In the genomic region with DNA sequence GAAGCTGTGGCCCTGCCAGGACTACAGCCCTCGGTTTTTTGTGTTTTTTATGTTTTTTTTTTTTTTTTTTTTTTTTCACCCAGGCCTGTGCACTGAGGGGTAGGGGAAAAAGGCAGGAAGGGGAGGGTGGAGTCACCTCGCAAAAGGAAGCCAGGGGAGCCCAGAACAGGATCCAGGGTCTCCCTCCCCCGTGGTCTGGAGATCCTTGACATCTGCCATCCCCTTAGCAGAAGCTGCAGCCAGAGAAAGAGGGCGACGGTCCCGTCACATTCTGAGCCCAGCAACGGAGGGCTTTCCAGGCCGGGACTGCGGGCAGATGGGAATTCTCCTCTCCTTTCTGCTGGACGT, we compare ENCODE assay signal across 9 cellular contexts. TPM values are rescaled to one million over a fixed set of nuclear protein-coding genes. Genes with fewer than 3 reads are reported as not detected.
DNase-seq lines count a peak whose midpoint lies in the region; ATAC-seq, FAIRE-seq and TF ChIP-seq lines count a peak whose summit lies in the region.
"Had no signal": no experiment of that assay in that cellular context is flagged by ENCODE, and none has a peak within 500 bp of the region (broad histone marks: within the 10 kb centered on the region; RNA-seq: fewer than 3 reads in every experiment).

No MANE protein-coding gene starts in this region.

- WGBS in A549 (ENCODE audit: missing lambda C conversion rate) = 80% methylated on average over 10 of the region's 10 CpGs

- TF ChIP-seq CTCF in A549 (IDR thresholded peaks at IDR 0.05) (no peak), colonic mucosa (IDR thresholded peaks at IDR 0.05) (no peak)

- no peaks in the 10 kb centered on the region for H3K9me3 ChIP-seq in A549
- H3K9me3 ChIP-seq in colonic mucosa = no peaks in the 10 kb centered on the region
- H3K9me3 ChIP-seq in mononuclear cell (ENCODE audit: low read depth, low read length) = no peaks in the 10 kb centered on the region

- FAIRE-seq in A549 (lab: Jason Lieb, UNC) = no peak

- no peak for TF ChIP-seq POLR2A in A549 (IDR thresholded peaks at IDR 0.05; ENCODE audit: low read length)

- peak overlapping the region; percentile 9 to 81 for H3K9ac ChIP-seq in colonic mucosa (ENCODE audit: low read depth in 2 of 2, low read length in 2 of 2)

- DNase-seq in A549 (ENCODE audit: low read depth in 1 of 2, low spot score in 1 of 2) (no peak), HuH-7 (ENCODE audit: low spot score) (peak; percentile 49), colonic mucosa (no peak), hepatic stellate cell (ENCODE audit: low spot score) (no peak), ecto neural progenitor cell (ENCODE audit: low spot score) (no peak)
- no peak for DNase-seq in activated CD8-positive, alpha-beta memory T cell treated with anti-CD3 and anti-CD28 coated beads, Interleukin-2, amount 50 U/mL, for 4 hours
- DNase-seq: NCI-H1092 had no signal

- H3K27me3 ChIP-seq in colonic mucosa = no peaks in the 10 kb centered on the region
- H3K27me3 ChIP-seq in mononuclear cell (ENCODE audit: insufficient read depth, low read length) = no peaks in the 10 kb centered on the region

- intact Hi-C loops in colonic mucosa (cut with DNase I) = no loop called here

- no peak for TF ChIP-seq RAD21 in A549 (conservative IDR thresholded peaks at IDR 0.05 in 1 of 2, IDR thresholded peaks at IDR 0.05 in 1 of 2)

- H3K4me3 ChIP-seq in A549 (peak overlapping the region; percentile 61), colonic mucosa (peak overlapping the region; percentile 57), mononuclear cell (ENCODE audit: low read length) (peak overlapping the region; percentile 46)

- peak overlapping the region; percentile 79 for H3K4me2 ChIP-seq in A549

- CTCF ChIA-PET in A549 (lab: Yijun Ruan, JAX) = interaction anchor here (0.6 to 4.1 kb wide), 9 partner anchors 8 to 224 kb away, joined by 3 to 31 read pairs (median 3); partner anchors contain the start of gene PHOSPHO1

- ATAC-seq in A549 (peak in 1 of 2 experiments; percentile 21; a peak in 1 of 6 replicates), GM21360 (IDR thresholded peaks at IDR 0.05; ENCODE audit: unreplicated experiment) (no peak)

- POLR2A ChIA-PET in A549 (lab: Yijun Ruan, JAX) = no interaction called here

- H3K36me3 ChIP-seq in colonic mucosa = no peaks in the 10 kb centered on the region

- H3K27ac ChIP-seq in A549 (peak overlapping the region; percentile 81 to 88), colonic mucosa (peak overlapping the region; percentile 57)

- no peak for TF ChIP-seq EP300 in A549 (IDR thresholded peaks at IDR 0.05)

- H3K4me1 ChIP-seq in A549 (peaks cover 9% of the 10 kb centered on the region; the same call in 2 of the 3 replicates), colonic mucosa (no peaks in the 10 kb centered on the region), mononuclear cell (ENCODE audit: insufficient read depth, low read length) (peaks cover 21% of the 10 kb centered on the region)

TF ChIP-seq in A549, 52 proteins besides CTCF, POLR2A, EP300 and RAD21:
- TF ChIP-seq RNF2 (IDR thresholded peaks at IDR 0.05; ENCODE audit: borderline replicate concordance, low read depth) (no peak), CBX2 (IDR thresholded peaks at IDR 0.05; ENCODE audit: borderline replicate concordance, low read depth) (no peak), SREBF2 (IDR thresholded peaks at IDR 0.05) (no peak), HDAC2 (IDR thresholded peaks at IDR 0.05) (no peak), HOXB13 (CRISPR knock-in tag; IDR thresholded peaks at IDR 0.05; ENCODE audit: low read depth) (no peak), RFX5 (IDR thresholded peaks at IDR 0.05) (no peak), JUNB (IDR thresholded peaks at IDR 0.05) (no peak), MAZ (IDR thresholded peaks at IDR 0.05; ENCODE audit: borderline replicate concordance, low read depth, low read length) (no peak)
- TF ChIP-seq, protein P1, sequence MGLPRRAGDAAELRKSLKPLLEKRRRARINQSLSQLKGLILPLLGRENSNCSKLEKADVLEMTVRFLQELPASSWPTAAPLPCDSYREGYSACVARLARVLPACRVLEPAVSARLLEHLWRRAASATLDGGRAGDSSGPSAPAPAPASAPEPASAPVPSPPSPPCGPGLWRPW (IDR thresholded peaks at IDR 0.05) = no peak
- TF ChIP-seq, protein P2, sequence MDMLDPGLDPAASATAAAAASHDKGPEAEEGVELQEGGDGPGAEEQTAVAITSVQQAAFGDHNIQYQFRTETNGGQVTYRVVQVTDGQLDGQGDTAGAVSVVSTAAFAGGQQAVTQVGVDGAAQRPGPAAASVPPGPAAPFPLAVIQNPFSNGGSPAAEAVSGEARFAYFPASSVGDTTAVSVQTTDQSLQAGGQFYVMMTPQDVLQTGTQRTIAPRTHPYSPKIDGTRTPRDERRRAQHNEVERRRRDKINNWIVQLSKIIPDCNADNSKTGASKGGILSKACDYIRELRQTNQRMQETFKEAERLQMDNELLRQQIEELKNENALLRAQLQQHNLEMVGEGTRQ (IDR thresholded peaks at IDR 0.05) = no peak
- TF ChIP-seq, protein P3, sequence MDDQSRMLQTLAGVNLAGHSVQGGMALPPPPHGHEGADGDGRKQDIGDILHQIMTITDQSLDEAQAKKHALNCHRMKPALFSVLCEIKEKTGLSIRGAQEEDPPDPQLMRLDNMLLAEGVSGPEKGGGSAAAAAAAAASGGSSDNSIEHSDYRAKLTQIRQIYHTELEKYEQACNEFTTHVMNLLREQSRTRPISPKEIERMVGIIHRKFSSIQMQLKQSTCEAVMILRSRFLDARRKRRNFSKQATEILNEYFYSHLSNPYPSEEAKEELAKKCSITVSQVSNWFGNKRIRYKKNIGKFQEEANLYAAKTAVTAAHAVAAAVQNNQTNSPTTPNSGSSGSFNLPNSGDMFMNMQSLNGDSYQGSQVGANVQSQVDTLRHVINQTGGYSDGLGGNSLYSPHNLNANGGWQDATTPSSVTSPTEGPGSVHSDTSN (IDR thresholded peaks at IDR 0.05) = no peak

RNA-seq across cellular contexts. Expression of gene PHOSPHO1, which starts 29.1 kb away (rescaled TPM):
- 0.32 and 0.34 TPM in 2 replicates for polyA plus RNA-seq in A549 (2011; rRNA removed)
- polyA plus RNA-seq in A549 (2012; cell fraction: cytosol; rRNA removed) = 0.78 and 0.97 TPM in 2 replicates
- polyA plus RNA-seq in A549 (2012; cell fraction: nucleus; rRNA removed) = 0.92 and 0.97 TPM in 2 replicates
- polyA plus RNA-seq in A549 (2017; fragmentation: RNase III; extraction: RNeasy Plus Mini Kit Qiagen cat#74134 plus additional on column Dnase treatment) = 0.98 to 1.6 TPM (median 1.1 TPM) in 3 replicates
- 0.10 and 0.70 TPM in 2 replicates for polyA minus RNA-seq in A549 (2011; rRNA and poly(A)+ RNA removed)
- not detected for total RNA-seq in colonic mucosa
- total RNA-seq in mononuclear cell = 0.21 TPM

RNA-seq across cellular contexts. Expression of gene ABI3, which starts 49.1 kb away (rescaled TPM):
- polyA plus RNA-seq in A549 (2011; rRNA removed) (not detected in 2 replicates), A549 (2017; fragmentation: RNase III; extraction: RNeasy Plus Mini Kit Qiagen cat#74134 plus additional on column Dnase treatment) (not detected in 3 replicates)
- not detected in 2 replicates for polyA plus RNA-seq in A549 (2012; cell fraction: cytosol; rRNA removed)
- polyA plus RNA-seq in A549 (2012; cell fraction: nucleus; rRNA removed) = 0.02 TPM in 1 of 2 replicates, not detected in the other
- not detected in 2 replicates for polyA minus RNA-seq in A549 (2011; rRNA and poly(A)+ RNA removed)
- total RNA-seq in colonic mucosa (1 to 10 TPM; 2.5 to 3.3 TPM), mononuclear cell (6.3 TPM)

RNA-seq across cellular contexts. Expression of gene GNGT2, which starts 49.3 kb away (rescaled TPM):
- not detected in 2 replicates for polyA plus RNA-seq in A549 (2011; rRNA removed)
- 0.04 and 0.21 TPM in 2 replicates for polyA plus RNA-seq in A549 (2012; cell fraction: cytosol; rRNA removed)
- polyA plus RNA-seq in A549 (2012; cell fraction: nucleus; rRNA removed) = not detected in 2 replicates
- 0.25 to 0.34 TPM (median 0.31 TPM) in 3 replicates for polyA plus RNA-seq in A549 (2017; fragmentation: RNase III; extraction: RNeasy Plus Mini Kit Qiagen cat#74134 plus additional on column Dnase treatment)
- polyA minus RNA-seq in A549 (2011; rRNA and poly(A)+ RNA removed) = not detected in 2 replicates
- total RNA-seq in colonic mucosa = under 1 TPM; 0.56 to 0.94 TPM
- 3.3 TPM for total RNA-seq in mononuclear cell
